Comparison of ENCODE assay signal across 1 cellular context in the genomic region with DNA sequence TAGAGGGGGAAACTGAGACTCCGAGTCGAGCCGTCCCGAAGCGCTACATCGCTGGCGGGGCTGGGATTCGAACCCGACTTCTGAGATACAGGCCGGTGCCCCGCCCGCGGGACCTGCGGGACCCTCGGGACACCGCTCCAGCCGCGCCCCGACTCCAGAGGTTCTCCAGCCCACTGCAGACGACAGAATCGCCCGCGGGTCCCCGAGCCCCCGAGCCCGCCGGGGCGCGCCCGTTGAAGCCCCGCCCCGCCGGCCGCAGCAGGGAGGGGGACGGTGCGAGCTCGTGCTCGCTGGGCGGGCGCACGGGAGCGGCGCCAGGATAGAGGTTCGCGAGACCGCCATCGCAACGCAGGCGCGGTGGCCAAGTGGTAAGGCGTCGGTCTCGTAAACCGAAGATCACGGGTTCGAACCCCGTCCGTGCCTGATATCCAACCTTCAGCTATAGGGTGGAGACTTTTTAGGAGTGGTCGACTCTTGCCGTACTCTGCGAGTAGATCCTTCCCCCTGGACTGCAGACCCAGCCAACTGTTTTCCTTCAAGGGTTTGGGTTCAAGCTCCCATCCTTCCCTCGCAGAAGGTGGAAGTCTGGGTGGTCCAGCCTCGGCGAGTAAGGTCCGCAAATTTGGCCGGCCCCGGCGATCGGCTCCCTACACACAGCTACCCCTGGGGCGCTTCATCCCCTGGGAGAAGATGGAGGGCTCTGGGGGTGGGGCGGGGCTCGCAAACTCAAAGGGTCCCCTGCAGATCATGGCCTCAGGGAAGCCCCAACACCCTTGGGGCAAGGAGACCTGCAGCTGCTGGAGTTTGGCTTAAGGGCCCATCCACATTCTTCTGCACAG.
TF ChIP-seq lines count a peak whose summit lies in the region.

No MANE protein-coding gene starts in this region.

TF ChIP-seq in GM12878, 131 proteins besides CTCF, POLR2A, EP300 and RAD21 (continued from another document and continues in another):
- TF ChIP-seq, protein P1, sequence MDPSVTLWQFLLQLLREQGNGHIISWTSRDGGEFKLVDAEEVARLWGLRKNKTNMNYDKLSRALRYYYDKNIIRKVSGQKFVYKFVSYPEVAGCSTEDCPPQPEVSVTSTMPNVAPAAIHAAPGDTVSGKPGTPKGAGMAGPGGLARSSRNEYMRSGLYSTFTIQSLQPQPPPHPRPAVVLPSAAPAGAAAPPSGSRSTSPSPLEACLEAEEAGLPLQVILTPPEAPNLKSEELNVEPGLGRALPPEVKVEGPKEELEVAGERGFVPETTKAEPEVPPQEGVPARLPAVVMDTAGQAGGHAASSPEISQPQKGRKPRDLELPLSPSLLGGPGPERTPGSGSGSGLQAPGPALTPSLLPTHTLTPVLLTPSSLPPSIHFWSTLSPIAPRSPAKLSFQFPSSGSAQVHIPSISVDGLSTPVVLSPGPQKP (IDR thresholded peaks at IDR 0.05; ENCODE audit: low read depth, low read length): no peak
- TF ChIP-seq SIN3A (IDR thresholded peaks at IDR 0.05; ENCODE audit: low read depth, low read length) (peak; percentile 62; the same call in 1 of the 2 replicates), PAX5 (IDR thresholded peaks at IDR 0.05; ENCODE audit: borderline replicate concordance, low read depth, low read length) (0 out of 2 replicates have a peak, but pooled peaks have one; percentile 37), NR2C1 (IDR thresholded peaks at IDR 0.05) (0 out of 2 replicates have a peak, but pooled peaks have one; percentile 7), DPF2 (IDR thresholded peaks at IDR 0.05) (peak; percentile 72), SMAD5 (IDR thresholded peaks at IDR 0.05; ENCODE audit: low read depth) (no peak; the same call in 1 of the 2 replicates), BHLHE40 (IDR thresholded peaks at IDR 0.05; ENCODE audit: borderline replicate concordance in 1 of 2, low read depth in 2 of 2, low read length in 1 of 2) (peak; percentile 90 to 98; a peak in 3 of 4 replicates), SRF (IDR thresholded peaks at IDR 0.05; ENCODE audit: low read depth in 2 of 2, low read length in 2 of 2) (no peak), SP1 (IDR thresholded peaks at IDR 0.05; ENCODE audit: low read depth, low read length) (peak; percentile 12), CBX5 (IDR thresholded peaks at IDR 0.05; ENCODE audit: low read depth) (0 out of 2 replicates have a peak, but pooled peaks have one; percentile 16), ZNF384 (IDR thresholded peaks at IDR 0.05; ENCODE audit: borderline replicate concordance, low read depth, low read length) (no peak), BMI1 (IDR thresholded peaks at IDR 0.05; ENCODE audit: borderline replicate concordance) (no peak), CHD4 (IDR thresholded peaks at IDR 0.05) (no peak; the same call in 1 of the 2 replicates), RCOR1 (conservative IDR thresholded peaks at IDR 0.05; ENCODE audit: low read depth, low read length) (0 out of 2 replicates have a peak, but pooled peaks have one; percentile 83), FOXK2 (IDR thresholded peaks at IDR 0.05) (no peak; the same call in 1 of the 2 replicates), ZNF24 (IDR thresholded peaks at IDR 0.05) (peak; percentile 100), RFX5 (IDR thresholded peaks at IDR 0.05; ENCODE audit: low read depth, low read length) (no peak), CHD2 (IDR thresholded peaks at IDR 0.05; ENCODE audit: borderline replicate concordance, low read depth, low read length) (peak; percentile 48; the same call in 1 of the 2 replicates), SIX5 (IDR thresholded peaks at IDR 0.05; ENCODE audit: low read depth, low read length, severe bottlenecking) (no peak), PAX8 (IDR thresholded peaks at IDR 0.05) (no peak), KDM1A (IDR thresholded peaks at IDR 0.05; ENCODE audit: borderline replicate concordance) (no peak), ZSCAN29 (IDR thresholded peaks at IDR 0.05) (peak; percentile 91), EED (IDR thresholded peaks at IDR 0.05; ENCODE audit: low read depth) (no peak), BRCA1 (IDR thresholded peaks at IDR 0.05; ENCODE audit: low read depth, low read length) (no peak), BACH1 (IDR thresholded peaks at IDR 0.05; ENCODE audit: borderline replicate concordance) (peak; percentile 78; the same call in 1 of the 2 replicates), ETV6 (conservative IDR thresholded peaks at IDR 0.05 in 1 of 2, IDR thresholded peaks at IDR 0.05 in 1 of 2; ENCODE audit: borderline replicate concordance in 1 of 2, low read depth in 1 of 2) (no peak), POLR2AphosphoS5 (IDR thresholded peaks at IDR 0.05; ENCODE audit: low read length) (no peak), RUNX3 (IDR thresholded peaks at IDR 0.05; ENCODE audit: low read length) (peak; percentile 75), CHD1 (IDR thresholded peaks at IDR 0.05; ENCODE audit: low read depth, low read length) (no peak), HDGF (IDR thresholded peaks at IDR 0.05) (no peak), HCFC1 (IDR thresholded peaks at IDR 0.05; ENCODE audit: low read length) (no peak), JUND (IDR thresholded peaks at IDR 0.05; ENCODE audit: low read depth, low read length) (no peak), NBN (IDR thresholded peaks at IDR 0.05) (0 out of 2 replicates have a peak, but pooled peaks have one; percentile 55), BCL11A (IDR thresholded peaks at IDR 0.05; ENCODE audit: low read depth, low read length) (peak; percentile 7; the same call in 1 of the 2 replicates), ZNF207 (IDR thresholded peaks at IDR 0.05; ENCODE audit: borderline replicate concordance) (peak; percentile 71; the same call in 1 of the 2 replicates), MYC (IDR thresholded peaks at IDR 0.05; ENCODE audit: insufficient read depth, insufficient read length, insufficient replicate concordance, low read length, severe bottlenecking) (no peak), CBX3 (IDR thresholded peaks at IDR 0.05; ENCODE audit: borderline replicate concordance, low read depth) (no peak), NFIC (IDR thresholded peaks at IDR 0.05; ENCODE audit: low read depth, low read length) (no peak), GATAD2B (conservative IDR thresholded peaks at IDR 0.05; ENCODE audit: low read depth) (peak; percentile 88)
- TF ChIP-seq, protein P2, sequence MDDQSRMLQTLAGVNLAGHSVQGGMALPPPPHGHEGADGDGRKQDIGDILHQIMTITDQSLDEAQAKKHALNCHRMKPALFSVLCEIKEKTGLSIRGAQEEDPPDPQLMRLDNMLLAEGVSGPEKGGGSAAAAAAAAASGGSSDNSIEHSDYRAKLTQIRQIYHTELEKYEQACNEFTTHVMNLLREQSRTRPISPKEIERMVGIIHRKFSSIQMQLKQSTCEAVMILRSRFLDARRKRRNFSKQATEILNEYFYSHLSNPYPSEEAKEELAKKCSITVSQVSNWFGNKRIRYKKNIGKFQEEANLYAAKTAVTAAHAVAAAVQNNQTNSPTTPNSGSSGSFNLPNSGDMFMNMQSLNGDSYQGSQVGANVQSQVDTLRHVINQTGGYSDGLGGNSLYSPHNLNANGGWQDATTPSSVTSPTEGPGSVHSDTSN (IDR thresholded peaks at IDR 0.05; ENCODE audit: insufficient replicate concordance, low read depth, low read length): no peak
- TF ChIP-seq, protein P3, sequence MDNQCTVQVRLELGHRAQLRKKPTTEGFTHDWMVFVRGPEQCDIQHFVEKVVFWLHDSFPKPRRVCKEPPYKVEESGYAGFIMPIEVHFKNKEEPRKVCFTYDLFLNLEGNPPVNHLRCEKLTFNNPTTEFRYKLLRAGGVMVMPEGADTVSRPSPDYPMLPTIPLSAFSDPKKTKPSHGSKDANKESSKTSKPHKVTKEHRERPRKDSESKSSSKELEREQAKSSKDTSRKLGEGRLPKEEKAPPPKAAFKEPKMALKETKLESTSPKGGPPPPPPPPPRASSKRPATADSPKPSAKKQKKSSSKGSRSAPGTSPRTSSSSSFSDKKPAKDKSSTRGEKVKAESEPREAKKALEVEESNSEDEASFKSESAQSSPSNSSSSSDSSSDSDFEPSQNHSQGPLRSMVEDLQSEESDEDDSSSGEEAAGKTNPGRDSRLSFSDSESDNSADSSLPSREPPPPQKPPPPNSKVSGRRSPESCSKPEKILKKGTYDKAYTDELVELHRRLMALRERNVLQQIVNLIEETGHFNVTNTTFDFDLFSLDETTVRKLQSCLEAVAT (IDR thresholded peaks at IDR 0.05): peak; percentile 21; the same call in 1 of the 2 replicates
- TF ChIP-seq, protein P4, sequence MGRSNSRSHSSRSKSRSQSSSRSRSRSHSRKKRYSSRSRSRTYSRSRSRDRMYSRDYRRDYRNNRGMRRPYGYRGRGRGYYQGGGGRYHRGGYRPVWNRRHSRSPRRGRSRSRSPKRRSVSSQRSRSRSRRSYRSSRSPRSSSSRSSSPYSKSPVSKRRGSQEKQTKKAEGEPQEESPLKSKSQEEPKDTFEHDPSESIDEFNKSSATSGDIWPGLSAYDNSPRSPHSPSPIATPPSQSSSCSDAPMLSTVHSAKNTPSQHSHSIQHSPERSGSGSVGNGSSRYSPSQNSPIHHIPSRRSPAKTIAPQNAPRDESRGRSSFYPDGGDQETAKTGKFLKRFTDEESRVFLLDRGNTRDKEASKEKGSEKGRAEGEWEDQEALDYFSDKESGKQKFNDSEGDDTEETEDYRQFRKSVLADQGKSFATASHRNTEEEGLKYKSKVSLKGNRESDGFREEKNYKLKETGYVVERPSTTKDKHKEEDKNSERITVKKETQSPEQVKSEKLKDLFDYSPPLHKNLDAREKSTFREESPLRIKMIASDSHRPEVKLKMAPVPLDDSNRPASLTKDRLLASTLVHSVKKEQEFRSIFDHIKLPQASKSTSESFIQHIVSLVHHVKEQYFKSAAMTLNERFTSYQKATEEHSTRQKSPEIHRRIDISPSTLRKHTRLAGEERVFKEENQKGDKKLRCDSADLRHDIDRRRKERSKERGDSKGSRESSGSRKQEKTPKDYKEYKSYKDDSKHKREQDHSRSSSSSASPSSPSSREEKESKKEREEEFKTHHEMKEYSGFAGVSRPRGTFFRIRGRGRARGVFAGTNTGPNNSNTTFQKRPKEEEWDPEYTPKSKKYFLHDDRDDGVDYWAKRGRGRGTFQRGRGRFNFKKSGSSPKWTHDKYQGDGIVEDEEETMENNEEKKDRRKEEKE (IDR thresholded peaks at IDR 0.05): no peak
- TF ChIP-seq, protein P5, sequence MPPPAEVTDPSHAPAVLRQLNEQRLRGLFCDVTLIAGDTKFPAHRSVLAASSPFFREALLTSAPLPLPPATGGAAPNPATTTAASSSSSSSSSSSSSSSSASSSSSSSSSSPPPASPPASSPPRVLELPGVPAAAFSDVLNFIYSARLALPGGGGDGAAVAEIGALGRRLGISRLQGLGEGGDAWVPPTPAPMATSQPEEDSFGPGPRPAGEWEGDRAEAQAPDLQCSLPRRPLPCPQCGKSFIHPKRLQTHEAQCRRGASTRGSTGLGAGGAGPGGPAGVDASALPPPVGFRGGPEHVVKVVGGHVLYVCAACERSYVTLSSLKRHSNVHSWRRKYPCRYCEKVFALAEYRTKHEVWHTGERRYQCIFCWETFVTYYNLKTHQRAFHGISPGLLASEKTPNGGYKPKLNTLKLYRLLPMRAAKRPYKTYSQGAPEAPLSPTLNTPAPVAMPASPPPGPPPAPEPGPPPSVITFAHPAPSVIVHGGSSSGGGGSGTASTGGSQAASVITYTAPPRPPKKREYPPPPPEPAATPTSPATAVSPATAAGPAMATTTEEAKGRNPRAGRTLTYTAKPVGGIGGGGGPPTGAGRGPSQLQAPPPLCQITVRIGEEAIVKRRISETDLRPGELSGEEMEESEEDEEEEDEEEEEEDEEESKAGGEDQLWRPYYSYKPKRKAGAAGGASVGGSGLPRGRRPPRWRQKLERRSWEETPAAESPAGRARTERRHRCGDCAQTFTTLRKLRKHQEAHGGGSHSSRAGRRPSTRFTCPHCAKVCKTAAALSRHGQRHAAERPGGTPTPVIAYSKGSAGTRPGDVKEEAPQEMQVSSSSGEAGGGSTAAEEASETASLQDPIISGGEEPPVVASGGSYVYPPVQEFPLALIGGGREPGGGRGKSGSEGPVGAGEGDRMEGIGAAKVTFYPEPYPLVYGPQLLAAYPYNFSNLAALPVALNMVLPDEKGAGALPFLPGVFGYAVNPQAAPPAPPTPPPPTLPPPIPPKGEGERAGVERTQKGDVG (CRISPR knock-in tag; IDR thresholded peaks at IDR 0.05): no peak
- TF ChIP-seq, protein P6, sequence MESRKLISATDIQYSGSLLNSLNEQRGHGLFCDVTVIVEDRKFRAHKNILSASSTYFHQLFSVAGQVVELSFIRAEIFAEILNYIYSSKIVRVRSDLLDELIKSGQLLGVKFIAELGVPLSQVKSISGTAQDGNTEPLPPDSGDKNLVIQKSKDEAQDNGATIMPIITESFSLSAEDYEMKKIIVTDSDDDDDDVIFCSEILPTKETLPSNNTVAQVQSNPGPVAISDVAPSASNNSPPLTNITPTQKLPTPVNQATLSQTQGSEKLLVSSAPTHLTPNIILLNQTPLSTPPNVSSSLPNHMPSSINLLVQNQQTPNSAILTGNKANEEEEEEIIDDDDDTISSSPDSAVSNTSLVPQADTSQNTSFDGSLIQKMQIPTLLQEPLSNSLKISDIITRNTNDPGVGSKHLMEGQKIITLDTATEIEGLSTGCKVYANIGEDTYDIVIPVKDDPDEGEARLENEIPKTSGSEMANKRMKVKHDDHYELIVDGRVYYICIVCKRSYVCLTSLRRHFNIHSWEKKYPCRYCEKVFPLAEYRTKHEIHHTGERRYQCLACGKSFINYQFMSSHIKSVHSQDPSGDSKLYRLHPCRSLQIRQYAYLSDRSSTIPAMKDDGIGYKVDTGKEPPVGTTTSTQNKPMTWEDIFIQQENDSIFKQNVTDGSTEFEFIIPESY (IDR thresholded peaks at IDR 0.05): no peak
- TF ChIP-seq, protein P7, sequence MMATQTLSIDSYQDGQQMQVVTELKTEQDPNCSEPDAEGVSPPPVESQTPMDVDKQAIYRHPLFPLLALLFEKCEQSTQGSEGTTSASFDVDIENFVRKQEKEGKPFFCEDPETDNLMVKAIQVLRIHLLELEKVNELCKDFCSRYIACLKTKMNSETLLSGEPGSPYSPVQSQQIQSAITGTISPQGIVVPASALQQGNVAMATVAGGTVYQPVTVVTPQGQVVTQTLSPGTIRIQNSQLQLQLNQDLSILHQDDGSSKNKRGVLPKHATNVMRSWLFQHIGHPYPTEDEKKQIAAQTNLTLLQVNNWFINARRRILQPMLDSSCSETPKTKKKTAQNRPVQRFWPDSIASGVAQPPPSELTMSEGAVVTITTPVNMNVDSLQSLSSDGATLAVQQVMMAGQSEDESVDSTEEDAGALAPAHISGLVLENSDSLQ (IDR thresholded peaks at IDR 0.05): no peak
- TF ChIP-seq, protein P8, sequence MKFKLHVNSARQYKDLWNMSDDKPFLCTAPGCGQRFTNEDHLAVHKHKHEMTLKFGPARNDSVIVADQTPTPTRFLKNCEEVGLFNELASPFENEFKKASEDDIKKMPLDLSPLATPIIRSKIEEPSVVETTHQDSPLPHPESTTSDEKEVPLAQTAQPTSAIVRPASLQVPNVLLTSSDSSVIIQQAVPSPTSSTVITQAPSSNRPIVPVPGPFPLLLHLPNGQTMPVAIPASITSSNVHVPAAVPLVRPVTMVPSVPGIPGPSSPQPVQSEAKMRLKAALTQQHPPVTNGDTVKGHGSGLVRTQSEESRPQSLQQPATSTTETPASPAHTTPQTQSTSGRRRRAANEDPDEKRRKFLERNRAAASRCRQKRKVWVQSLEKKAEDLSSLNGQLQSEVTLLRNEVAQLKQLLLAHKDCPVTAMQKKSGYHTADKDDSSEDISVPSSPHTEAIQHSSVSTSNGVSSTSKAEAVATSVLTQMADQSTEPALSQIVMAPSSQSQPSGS (IDR thresholded peaks at IDR 0.05; ENCODE audit: low read length): no peak
- TF ChIP-seq, protein P9, sequence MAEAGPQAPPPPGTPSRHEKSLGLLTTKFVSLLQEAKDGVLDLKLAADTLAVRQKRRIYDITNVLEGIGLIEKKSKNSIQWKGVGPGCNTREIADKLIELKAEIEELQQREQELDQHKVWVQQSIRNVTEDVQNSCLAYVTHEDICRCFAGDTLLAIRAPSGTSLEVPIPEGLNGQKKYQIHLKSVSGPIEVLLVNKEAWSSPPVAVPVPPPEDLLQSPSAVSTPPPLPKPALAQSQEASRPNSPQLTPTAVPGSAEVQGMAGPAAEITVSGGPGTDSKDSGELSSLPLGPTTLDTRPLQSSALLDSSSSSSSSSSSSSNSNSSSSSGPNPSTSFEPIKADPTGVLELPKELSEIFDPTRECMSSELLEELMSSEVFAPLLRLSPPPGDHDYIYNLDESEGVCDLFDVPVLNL (IDR thresholded peaks at IDR 0.05; ENCODE audit: low read depth, low read length): no peak
